Comparison of ENCODE assay signal across 24 cellular contexts in the genomic region with DNA sequence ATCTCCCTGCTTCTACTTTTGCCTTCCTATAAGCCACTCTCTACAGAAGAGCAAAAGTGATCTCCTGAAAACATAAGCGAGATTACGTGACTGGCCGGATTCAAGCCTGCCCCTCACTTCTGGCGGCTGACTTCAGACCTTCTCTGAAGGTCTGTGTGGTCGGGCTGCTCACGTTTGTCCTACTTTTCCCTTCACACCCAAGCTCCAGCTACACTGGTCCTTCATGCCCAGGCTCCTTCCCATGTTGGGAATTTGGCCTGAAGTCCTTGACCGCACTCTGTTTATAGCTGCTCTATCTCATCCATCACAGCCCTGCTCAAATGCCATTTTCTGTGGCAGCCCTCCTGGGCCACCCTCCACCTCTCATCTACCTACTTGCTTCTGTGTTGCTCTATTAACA. TPM values are rescaled to one million over a fixed set of nuclear protein-coding genes. Genes with fewer than 3 reads are reported as not detected.
A peak's percentile ranks its signal among the peaks of the same experiment; 100 is the strongest.
DNase-seq lines count a peak whose midpoint lies in the region; ATAC-seq and TF ChIP-seq lines count a peak whose summit lies in the region.
"Had no signal": no experiment of that assay in that cellular context is flagged by ENCODE, and none has a peak within 500 bp of the region (broad histone marks: within the 10 kb centered on the region; RNA-seq: fewer than 3 reads in every experiment).

No MANE protein-coding gene starts in this region.

- TF ChIP-seq CTCF in right atrium auricular region (IDR thresholded peaks at IDR 0.05) (no peak), psoas muscle (IDR thresholded peaks at IDR 0.05) (no peak), upper lobe of right lung (IDR thresholded peaks at IDR 0.05) (no peak)

- ATAC-seq in left ventricle myocardium superior (peak; percentile 46), psoas muscle (peak in 3 of 4 donors; percentile 40 to 81 (median 64)), upper lobe of right lung (no peak), HG02885 (IDR thresholded peaks at IDR 0.05; ENCODE audit: poor library complexity, unreplicated experiment) (no peak)
- ATAC-seq: A549, GM12878 had no signal

- no peak overlapping the region for H3K4me3 ChIP-seq in right atrium auricular region
- peak overlapping the region; percentile 20 for H3K4me3 ChIP-seq in psoas muscle
- H3K4me3 ChIP-seq in upper lobe of right lung: no peak overlapping the region
- H3K4me3 ChIP-seq: A549; BLaER1 treated with 17β-estradiol and CSF1 and Interleukin-3, amounts not matched to agents 10 nM and 100 nM; GM12878; GM23248 had no signal

- H3K27ac ChIP-seq in right atrium auricular region (no peak overlapping the region), psoas muscle (peak overlapping the region; percentile 75), upper lobe of right lung (no peak overlapping the region)
- H3K27ac ChIP-seq: A549; BLaER1 treated with 17β-estradiol and CSF1 and Interleukin-3, amounts not matched to agents 10 nM and 100 nM; GM23248 had no signal

- DNase-seq in left ventricle myocardium superior (no peak), right atrium auricular region (ENCODE audit: low spot score) (no peak), psoas muscle (no peak), upper lobe of right lung (peak; percentile 21)
- no peak for DNase-seq in stimulated activated CD8-positive, alpha-beta memory T cell treated with anti-CD3 and anti-CD28 coated beads, Interleukin-4, amount 100 ng/mL, for 48 hours
- DNase-seq: 8988T; ACHN; AML-193; BE2C; CD4-positive, alpha-beta T cell; CD8-positive, alpha-beta memory T cell; DMS 273 treated with DMSO at 0.1 percent for 48 hours; DMS79; EL; GDM1; GM23248; H7; HCEC 1CT had no signal

- H3K4me1 ChIP-seq in right atrium auricular region (peaks cover 0 to 9% of the 10 kb centered on the region in 2 donors), psoas muscle (peaks cover 36% of the 10 kb centered on the region), upper lobe of right lung (no peaks in the 10 kb centered on the region)
- H3K4me1 ChIP-seq: A549, BE2C had no signal

- 57 to 67% (median 58%) methylated on average over 7 of the region's 7 CpGs for WGBS in psoas muscle, 3 donors

- no peaks in the 10 kb centered on the region for H3K36me3 ChIP-seq in right atrium auricular region
- no peaks in the 10 kb centered on the region for H3K36me3 ChIP-seq in psoas muscle (ENCODE audit: insufficient read depth in 1 of 2, low read depth in 1 of 2)
- no peaks in the 10 kb centered on the region for H3K36me3 ChIP-seq in upper lobe of right lung
- H3K36me3 ChIP-seq: BE2C had no signal

- H3K27me3 ChIP-seq in right atrium auricular region (no peaks in the 10 kb centered on the region), psoas muscle (ENCODE audit: insufficient read depth in 3 of 3, low read length in 2 of 3) (no peaks in the 10 kb centered on the region), upper lobe of right lung (no peaks in the 10 kb centered on the region)
- H3K27me3 ChIP-seq: BE2C; BLaER1 treated with 17β-estradiol and CSF1 and Interleukin-3, amounts not matched to agents 10 nM and 100 nM had no signal

- no peaks in the 10 kb centered on the region for H3K9me3 ChIP-seq in right atrium auricular region
- H3K9me3 ChIP-seq in psoas muscle: peaks cover 4% of the 10 kb centered on the region
- no peaks in the 10 kb centered on the region for H3K9me3 ChIP-seq in upper lobe of right lung
- H3K9me3 ChIP-seq: BE2C had no signal

- intact Hi-C loops in left ventricle myocardium superior (cut with micrococcal nuclease): no loop called here
- intact Hi-C loops in psoas muscle (cut with DNase I): no loop called here
- intact Hi-C loops in upper lobe of right lung (cut with DNase I): no loop called here

RNA-seq across cellular contexts. Expression of a gene that starts 6.7 kb away (rescaled TPM):
- not detected for total RNA-seq in left ventricle myocardium superior
- under 1 TPM in 1 of 2 donors, not detected in 1; 0.11 TPM for total RNA-seq in right atrium auricular region
- total RNA-seq in psoas muscle: under 1 TPM in 3 of 4 donors, not detected in 1; 0.08 to 0.34 (median 0.24) TPM
- under 1 TPM in 2 of 3 donors, not detected in 1; 0.01 to 0.07 TPM for polyA plus RNA-seq in psoas muscle
- 1.5 TPM for total RNA-seq in upper lobe of right lung
- total RNA-seq: CD4-positive, alpha-beta T cell; CD8-positive, alpha-beta memory T cell; GM23248; H1; H7 had no signal
- polyA plus RNA-seq: CD14-positive monocyte; CD8-positive, alpha-beta memory T cell; GM23248 had no signal

RNA-seq across cellular contexts. Expression of a gene that starts 55.2 kb away (rescaled TPM):
- total RNA-seq in left ventricle myocardium superior (53.5 TPM), right atrium auricular region (10 to 100 TPM; 22.2 to 26.3 TPM), psoas muscle (1 to 10 TPM; 5.3 to 9.6 (median 6.3) TPM), upper lobe of right lung (39.5 TPM)
- 1 to 10 TPM; 1.7 to 4.8 (median 2.2) TPM for polyA plus RNA-seq in psoas muscle

Comparison
In these comparisons a context has a peak if more than half of its experiments do, and no peak if none do; other contexts are left out.
1. ATAC-seq: peak in left ventricle myocardium superior (single experiment) and psoas muscle (3 of 4); none in upper lobe of right lung (single experiment) and HG02885 (single experiment).